In the genomic region with DNA sequence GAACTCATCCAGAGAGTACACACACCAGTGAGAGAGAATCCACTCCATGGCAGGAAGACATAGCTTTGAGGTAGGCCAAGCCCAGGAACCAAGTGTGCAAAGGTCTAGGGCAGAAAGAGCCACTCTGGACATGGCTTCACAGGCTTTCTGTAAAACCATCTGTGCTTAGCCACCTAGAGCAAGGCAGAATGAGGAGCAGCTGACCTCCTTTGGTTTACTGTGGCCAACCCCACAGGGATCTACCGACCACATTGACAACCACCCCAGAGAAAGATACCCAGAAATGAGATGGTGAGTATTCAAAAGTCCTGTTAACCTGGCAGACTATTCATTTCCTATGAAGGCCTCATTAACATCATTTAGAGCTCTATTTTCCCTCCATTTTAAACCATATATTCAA, we compare ENCODE assay signal across 1 cellular context.
TF ChIP-seq lines count a peak whose summit lies in the region.

No MANE protein-coding gene starts in this region.

TF ChIP-seq in IMR-90, 13 proteins besides CTCF, POLR2A, EP300 and RAD21:
- TF ChIP-seq, protein P1, sequence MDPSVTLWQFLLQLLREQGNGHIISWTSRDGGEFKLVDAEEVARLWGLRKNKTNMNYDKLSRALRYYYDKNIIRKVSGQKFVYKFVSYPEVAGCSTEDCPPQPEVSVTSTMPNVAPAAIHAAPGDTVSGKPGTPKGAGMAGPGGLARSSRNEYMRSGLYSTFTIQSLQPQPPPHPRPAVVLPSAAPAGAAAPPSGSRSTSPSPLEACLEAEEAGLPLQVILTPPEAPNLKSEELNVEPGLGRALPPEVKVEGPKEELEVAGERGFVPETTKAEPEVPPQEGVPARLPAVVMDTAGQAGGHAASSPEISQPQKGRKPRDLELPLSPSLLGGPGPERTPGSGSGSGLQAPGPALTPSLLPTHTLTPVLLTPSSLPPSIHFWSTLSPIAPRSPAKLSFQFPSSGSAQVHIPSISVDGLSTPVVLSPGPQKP (IDR thresholded peaks at IDR 0.05; ENCODE audit: borderline replicate concordance, low read depth, low read length) = no peak
- TF ChIP-seq MXI1 (IDR thresholded peaks at IDR 0.05; ENCODE audit: borderline replicate concordance, low read depth, low read length) (no peak), BHLHE40 (IDR thresholded peaks at IDR 0.05; ENCODE audit: low read depth, low read length) (no peak), MAFK (IDR thresholded peaks at IDR 0.05; ENCODE audit: low read depth, low read length) (no peak), MAZ (IDR thresholded peaks at IDR 0.05; ENCODE audit: borderline replicate concordance, low read depth, low read length) (no peak), FOS (IDR thresholded peaks at IDR 0.05; ENCODE audit: low read depth, low read length) (no peak), NFE2L2 (IDR thresholded peaks at IDR 0.05; ENCODE audit: low read depth, low read length) (no peak), RCOR1 (IDR thresholded peaks at IDR 0.05; ENCODE audit: insufficient replicate concordance, low read length) (no peak), CHD1 (IDR thresholded peaks at IDR 0.05; ENCODE audit: low read depth, low read length) (no peak), RFX5 (IDR thresholded peaks at IDR 0.05; ENCODE audit: low read depth, low read length) (no peak), SMC3 (IDR thresholded peaks at IDR 0.05; ENCODE audit: low read depth, low read length) (no peak), CEBPB (IDR thresholded peaks at IDR 0.05; ENCODE audit: low read depth, low read length) (no peak)
- TF ChIP-seq, protein P2, sequence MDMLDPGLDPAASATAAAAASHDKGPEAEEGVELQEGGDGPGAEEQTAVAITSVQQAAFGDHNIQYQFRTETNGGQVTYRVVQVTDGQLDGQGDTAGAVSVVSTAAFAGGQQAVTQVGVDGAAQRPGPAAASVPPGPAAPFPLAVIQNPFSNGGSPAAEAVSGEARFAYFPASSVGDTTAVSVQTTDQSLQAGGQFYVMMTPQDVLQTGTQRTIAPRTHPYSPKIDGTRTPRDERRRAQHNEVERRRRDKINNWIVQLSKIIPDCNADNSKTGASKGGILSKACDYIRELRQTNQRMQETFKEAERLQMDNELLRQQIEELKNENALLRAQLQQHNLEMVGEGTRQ (IDR thresholded peaks at IDR 0.05; ENCODE audit: low read depth, low read length) = no peak
